ENCODE assay signal across 8 cellular contexts in the genomic region with DNA sequence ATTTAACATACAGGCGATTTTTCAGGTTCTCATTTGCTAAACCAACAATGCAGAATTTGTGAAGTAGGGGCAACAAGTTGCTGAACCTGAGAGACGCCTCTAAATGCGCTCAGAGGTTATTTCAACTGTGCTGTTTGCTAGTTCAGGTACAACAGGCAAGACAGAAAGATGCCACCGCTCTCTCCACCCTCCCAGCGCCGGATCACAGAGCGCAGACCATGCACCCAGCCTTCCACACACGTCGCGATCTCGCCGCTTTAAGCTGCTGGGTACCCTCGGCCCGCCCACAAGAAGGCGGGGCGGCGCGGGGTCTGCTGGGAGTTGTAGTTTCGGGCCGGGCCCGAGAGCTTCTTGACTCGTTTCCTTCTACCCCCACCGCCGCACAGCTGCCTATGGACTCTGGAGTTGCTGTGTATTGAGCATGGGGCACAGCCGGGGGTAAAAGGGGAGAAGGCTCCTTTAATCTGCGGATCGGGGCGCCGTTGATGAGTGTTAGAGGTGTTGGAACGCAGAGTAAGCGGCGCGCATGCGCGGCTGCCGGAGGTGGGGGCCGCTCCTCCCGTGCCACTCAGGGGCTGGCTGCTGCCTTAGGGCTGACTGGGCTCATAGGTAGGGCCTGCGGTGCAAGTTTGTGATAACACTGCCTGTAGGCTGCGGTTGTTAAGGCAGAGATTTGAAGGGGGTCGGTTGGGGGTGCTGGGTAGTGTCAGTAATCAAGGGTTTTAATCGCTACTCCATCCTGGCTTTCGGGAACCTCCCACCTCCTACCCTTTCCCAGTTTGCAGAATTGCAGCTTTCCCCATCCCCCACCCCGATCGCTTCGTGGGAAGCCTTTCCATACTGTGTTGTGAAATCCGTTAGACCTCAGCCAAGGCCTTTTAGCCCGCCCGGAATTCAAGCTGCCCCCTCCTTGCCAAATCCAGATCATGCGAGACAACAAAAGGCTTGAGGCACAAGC. TPM values are rescaled to one million over a fixed set of nuclear protein-coding genes. Genes with fewer than 3 reads are reported as not detected.
DNase-seq lines count a peak whose midpoint lies in the region; ATAC-seq and TF ChIP-seq lines count a peak whose summit lies in the region.

No MANE protein-coding gene starts in this region.

- WGBS in thyroid gland, 2 donors: 3 to 4% methylated on average over 34 to 47 of the region's 50 CpGs

- H3K9me3 ChIP-seq in SU-DHL-6 (ENCODE audit: insufficient read depth, low read length): no peaks in the 10 kb centered on the region
- H3K9me3 ChIP-seq in parathyroid adenoma (ENCODE audit: control insufficient read depth, low read length): no peaks in the 10 kb centered on the region
- H3K9me3 ChIP-seq in thyroid gland: no peaks in the 10 kb centered on the region

- peak; percentile 99 for ATAC-seq in HG02642 (IDR thresholded peaks at IDR 0.05; ENCODE audit: poor library complexity, unreplicated experiment)
- ATAC-seq in Right ventricle myocardium superior (ENCODE audit: poor library complexity): peak; percentile 97

- peak in 1 of 2 donors; percentile 29 for TF ChIP-seq POLR2A in thyroid gland (IDR thresholded peaks at IDR 0.05)

- H4K20me1 ChIP-seq in SU-DHL-6 (ENCODE audit: low read depth, low read length): no peaks in the 10 kb centered on the region

- H2AFZ ChIP-seq in SU-DHL-6 (ENCODE audit: low read depth, low read length, severe bottlenecking): peak overlapping the region; percentile 100
- H2AFZ ChIP-seq in parathyroid adenoma: peak overlapping the region; percentile 99

- H3K36me3 ChIP-seq in SU-DHL-6 (ENCODE audit: low read length) (no peaks in the 10 kb centered on the region), parathyroid adenoma (ENCODE audit: control insufficient read depth, insufficient read depth, low read length) (no peaks in the 10 kb centered on the region), thyroid gland (no peaks in the 10 kb centered on the region)

- peak overlapping the region; percentile 74 for H3K27ac ChIP-seq in SU-DHL-6 (ENCODE audit: low read depth, low read length)
- H3K27ac ChIP-seq in parathyroid adenoma: peak overlapping the region; percentile 82
- peak overlapping the region; percentile 76 to 94 (median 92) for H3K27ac ChIP-seq in thyroid gland

- CTCF ChIA-PET in GM10248 (lab: Yijun Ruan, JAX): interaction anchor here (1.5 to 2.1 kb wide), 3 partner anchors 9 to 41 kb away, joined by 5 to 6 read pairs (median 5); no protein-coding TSS in a partner anchor

- H3K4me1 ChIP-seq in parathyroid adenoma (no peaks in the 10 kb centered on the region), thyroid gland (peaks cover 0 to 9% of the 10 kb centered on the region in 2 donors)

- peak overlapping the region; percentile 94 for H3K4me3 ChIP-seq in SU-DHL-6 (ENCODE audit: insufficient read depth, low read length, poor library complexity, severe bottlenecking)
- H3K4me3 ChIP-seq in parathyroid adenoma (ENCODE audit: low read depth, low read length): peak overlapping the region; percentile 94
- peak overlapping the region; percentile 65 to 87 (median 65) for H3K4me3 ChIP-seq in thyroid gland (replicated peaks in 1 of 3)

- H3F3A ChIP-seq in SU-DHL-6 (ENCODE audit: insufficient read depth): no peaks in the 10 kb centered on the region

- intact Hi-C loops in Right ventricle myocardium superior (cut with DNase I) (loop anchor here (5.0 to 10.0 kb wide), 3 partner anchors 41 to 446 kb away; partner anchors contain the start of gene ABCA1), thyroid gland (cut with DNase I) (loop anchor here (5.0 kb wide), 1 partner anchor 41 kb away; the partner anchor contains the start of gene ABCA1)

- TF ChIP-seq CTCF in GM10248 (IDR thresholded peaks at IDR 0.05; ENCODE audit: control extremely low read depth, extremely low read depth, low read depth, missing control alignments) (no peak), SU-DHL-6 (IDR thresholded peaks at IDR 0.05; ENCODE audit: insufficient read depth, low read length, poor library complexity, severe bottlenecking) (no peak), parathyroid adenoma (IDR thresholded peaks at IDR 0.05) (no peak), thyroid gland (IDR thresholded peaks at IDR 0.05) (no peak)

- H3K9me2 ChIP-seq in SU-DHL-6 (replicated peaks; ENCODE audit: insufficient read depth, low read length): no peaks in the 10 kb centered on the region

- POLR2A ChIA-PET in GM10248 (lab: Yijun Ruan, JAX): no interaction called here

- H3K79me2 ChIP-seq in SU-DHL-6 (ENCODE audit: insufficient read depth, low read length): no peaks in the 10 kb centered on the region
- H3K79me2 ChIP-seq in parathyroid adenoma: no peaks in the 10 kb centered on the region

- DNase-seq in GM10248 (ENCODE audit: extremely low spot score) (peak; percentile 86), NCI-H1105 treated with DMSO at 0.1 percent for 48 hours (lab: John Stamatoyannopoulos, UW) (peak; percentile 79), Right ventricle myocardium superior (peak; percentile 95), thyroid gland (peak; percentile 87 to 88)
- peak; percentile 73 for DNase-seq in activated naive CD8-positive, alpha-beta T cell treated with anti-CD3 and anti-CD28 coated beads, Interleukin-2, amount 50 U/mL, for 16 hours (ENCODE audit: low read depth, low spot score)

- no peaks in the 10 kb centered on the region for H3K27me3 ChIP-seq in SU-DHL-6 (ENCODE audit: low read length)
- no peaks in the 10 kb centered on the region for H3K27me3 ChIP-seq in parathyroid adenoma (ENCODE audit: control insufficient read depth, insufficient read depth, low read length)
- H3K27me3 ChIP-seq in thyroid gland: no peaks in the 10 kb centered on the region

- H3K4me2 ChIP-seq in SU-DHL-6 (ENCODE audit: low read depth, low read length, poor library complexity, severe bottlenecking) (peak overlapping the region; percentile 84), parathyroid adenoma (ENCODE audit: low read length) (peak overlapping the region; percentile 96)

- H3K9ac ChIP-seq in SU-DHL-6 (ENCODE audit: low read length): peak overlapping the region; percentile 71
- peak overlapping the region; percentile 37 for H3K9ac ChIP-seq in parathyroid adenoma

RNA-seq across cellular contexts. Expression of gene ABCA1, which starts 40.3 kb away (rescaled TPM):
- total RNA-seq in Right ventricle myocardium superior (12.1 TPM), thyroid gland (10 to 100 TPM; 18.3 to 59.8 (median 35.0) TPM)

Comparison
In these comparisons a context has a peak if more than half of its experiments do, and no peak if none do; other contexts are left out.
1. Peak in every context shown above with its lines: DNase-seq, ATAC-seq, H3K4me3 ChIP-seq and H3K27ac ChIP-seq.